Comparison of ENCODE assay signal across 1 cellular context in the genomic region with DNA sequence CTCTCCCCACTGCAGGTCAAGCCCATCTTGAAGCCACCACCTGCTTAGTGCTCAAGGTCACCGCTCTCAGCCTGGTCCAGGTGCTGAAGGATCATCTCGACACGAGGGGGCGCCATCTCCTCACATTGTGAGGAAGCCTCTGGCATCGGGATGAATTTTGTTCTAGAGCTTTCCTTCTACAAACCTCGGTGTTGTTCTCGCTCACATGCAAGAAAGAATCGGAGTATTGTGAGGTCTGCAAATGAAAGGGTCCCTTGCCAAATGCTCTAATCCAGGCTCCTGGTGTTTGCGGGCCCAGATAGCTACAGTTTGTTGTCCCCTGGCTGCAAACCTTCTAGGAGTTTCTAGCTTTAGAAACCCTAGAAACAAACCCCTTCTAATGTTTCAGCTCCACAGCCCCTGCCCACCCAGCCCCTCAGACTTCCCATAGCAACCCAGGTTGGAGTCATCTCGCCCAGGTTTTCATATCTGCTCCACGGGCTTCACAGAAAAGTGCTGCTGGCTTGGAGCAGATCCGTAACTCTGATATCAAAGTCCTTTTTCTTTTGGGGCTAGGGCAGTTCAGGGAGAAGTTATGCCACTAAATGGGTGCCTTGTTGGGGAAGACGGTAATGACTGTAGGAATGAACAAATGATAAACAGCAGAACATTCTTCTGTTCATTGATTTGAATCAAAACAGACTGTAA.
TF ChIP-seq lines count a peak whose summit lies in the region.

No MANE protein-coding gene starts in this region.

TF ChIP-seq in GM12878, 131 proteins besides CTCF, POLR2A, EP300 and RAD21 (continued from another document):
- TF ChIP-seq, protein P1, sequence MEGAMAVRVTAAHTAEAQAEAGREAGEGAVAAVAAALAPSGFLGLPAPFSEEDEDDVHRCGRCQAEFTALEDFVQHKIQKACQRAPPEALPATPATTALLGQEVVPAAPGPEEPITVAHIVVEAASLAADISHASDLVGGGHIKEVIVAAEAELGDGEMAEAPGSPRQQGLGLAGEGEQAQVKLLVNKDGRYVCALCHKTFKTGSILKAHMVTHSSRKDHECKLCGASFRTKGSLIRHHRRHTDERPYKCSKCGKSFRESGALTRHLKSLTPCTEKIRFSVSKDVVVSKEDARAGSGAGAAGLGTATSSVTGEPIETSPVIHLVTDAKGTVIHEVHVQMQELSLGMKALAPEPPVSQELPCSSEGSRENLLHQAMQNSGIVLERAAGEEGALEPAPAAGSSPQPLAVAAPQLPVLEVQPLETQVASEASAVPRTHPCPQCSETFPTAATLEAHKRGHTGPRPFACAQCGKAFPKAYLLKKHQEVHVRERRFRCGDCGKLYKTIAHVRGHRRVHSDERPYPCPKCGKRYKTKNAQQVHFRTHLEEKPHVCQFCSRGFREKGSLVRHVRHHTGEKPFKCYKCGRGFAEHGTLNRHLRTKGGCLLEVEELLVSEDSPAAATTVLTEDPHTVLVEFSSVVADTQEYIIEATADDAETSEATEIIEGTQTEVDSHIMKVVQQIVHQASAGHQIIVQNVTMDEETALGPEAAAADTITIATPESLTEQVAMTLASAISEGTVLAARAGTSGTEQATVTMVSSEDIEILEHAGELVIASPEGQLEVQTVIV (IDR thresholded peaks at IDR 0.05; ENCODE audit: borderline replicate concordance, partially characterized antibody), result no peak
- TF ChIP-seq ZNF217 (IDR thresholded peaks at IDR 0.05) (no peak), MYC (IDR thresholded peaks at IDR 0.05; ENCODE audit: insufficient read depth, insufficient read length, insufficient replicate concordance, low read length, severe bottlenecking) (no peak), POLR2AphosphoS5 (IDR thresholded peaks at IDR 0.05; ENCODE audit: low read length) (no peak), ZSCAN29 (IDR thresholded peaks at IDR 0.05) (peak; percentile 72; the same call in 1 of the 2 replicates), CREB1 (IDR thresholded peaks at IDR 0.05; ENCODE audit: low read depth) (no peak), SMC3 (IDR thresholded peaks at IDR 0.05; ENCODE audit: borderline replicate concordance, low read length) (peak; percentile 100), TCF12 (IDR thresholded peaks at IDR 0.05; ENCODE audit: low read depth, low read length) (0 out of 2 replicates have a peak, but pooled peaks have one; percentile 59), DPF2 (IDR thresholded peaks at IDR 0.05) (no peak), BRCA1 (IDR thresholded peaks at IDR 0.05; ENCODE audit: low read depth, low read length) (no peak), IKZF1 (conservative IDR thresholded peaks at IDR 0.05) (peak; percentile 19; the same call in 1 of the 2 replicates), RFX5 (IDR thresholded peaks at IDR 0.05; ENCODE audit: low read depth, low read length) (no peak; the same call in 1 of the 2 replicates), CHD2 (IDR thresholded peaks at IDR 0.05; ENCODE audit: borderline replicate concordance, low read depth, low read length) (no peak)
- TF ChIP-seq, protein P2, sequence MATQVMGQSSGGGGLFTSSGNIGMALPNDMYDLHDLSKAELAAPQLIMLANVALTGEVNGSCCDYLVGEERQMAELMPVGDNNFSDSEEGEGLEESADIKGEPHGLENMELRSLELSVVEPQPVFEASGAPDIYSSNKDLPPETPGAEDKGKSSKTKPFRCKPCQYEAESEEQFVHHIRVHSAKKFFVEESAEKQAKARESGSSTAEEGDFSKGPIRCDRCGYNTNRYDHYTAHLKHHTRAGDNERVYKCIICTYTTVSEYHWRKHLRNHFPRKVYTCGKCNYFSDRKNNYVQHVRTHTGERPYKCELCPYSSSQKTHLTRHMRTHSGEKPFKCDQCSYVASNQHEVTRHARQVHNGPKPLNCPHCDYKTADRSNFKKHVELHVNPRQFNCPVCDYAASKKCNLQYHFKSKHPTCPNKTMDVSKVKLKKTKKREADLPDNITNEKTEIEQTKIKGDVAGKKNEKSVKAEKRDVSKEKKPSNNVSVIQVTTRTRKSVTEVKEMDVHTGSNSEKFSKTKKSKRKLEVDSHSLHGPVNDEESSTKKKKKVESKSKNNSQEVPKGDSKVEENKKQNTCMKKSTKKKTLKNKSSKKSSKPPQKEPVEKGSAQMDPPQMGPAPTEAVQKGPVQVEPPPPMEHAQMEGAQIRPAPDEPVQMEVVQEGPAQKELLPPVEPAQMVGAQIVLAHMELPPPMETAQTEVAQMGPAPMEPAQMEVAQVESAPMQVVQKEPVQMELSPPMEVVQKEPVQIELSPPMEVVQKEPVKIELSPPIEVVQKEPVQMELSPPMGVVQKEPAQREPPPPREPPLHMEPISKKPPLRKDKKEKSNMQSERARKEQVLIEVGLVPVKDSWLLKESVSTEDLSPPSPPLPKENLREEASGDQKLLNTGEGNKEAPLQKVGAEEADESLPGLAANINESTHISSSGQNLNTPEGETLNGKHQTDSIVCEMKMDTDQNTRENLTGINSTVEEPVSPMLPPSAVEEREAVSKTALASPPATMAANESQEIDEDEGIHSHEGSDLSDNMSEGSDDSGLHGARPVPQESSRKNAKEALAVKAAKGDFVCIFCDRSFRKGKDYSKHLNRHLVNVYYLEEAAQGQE (IDR thresholded peaks at IDR 0.05; ENCODE audit: low read depth, low read length), result no peak
- TF ChIP-seq, protein P3, sequence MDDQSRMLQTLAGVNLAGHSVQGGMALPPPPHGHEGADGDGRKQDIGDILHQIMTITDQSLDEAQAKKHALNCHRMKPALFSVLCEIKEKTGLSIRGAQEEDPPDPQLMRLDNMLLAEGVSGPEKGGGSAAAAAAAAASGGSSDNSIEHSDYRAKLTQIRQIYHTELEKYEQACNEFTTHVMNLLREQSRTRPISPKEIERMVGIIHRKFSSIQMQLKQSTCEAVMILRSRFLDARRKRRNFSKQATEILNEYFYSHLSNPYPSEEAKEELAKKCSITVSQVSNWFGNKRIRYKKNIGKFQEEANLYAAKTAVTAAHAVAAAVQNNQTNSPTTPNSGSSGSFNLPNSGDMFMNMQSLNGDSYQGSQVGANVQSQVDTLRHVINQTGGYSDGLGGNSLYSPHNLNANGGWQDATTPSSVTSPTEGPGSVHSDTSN (IDR thresholded peaks at IDR 0.05; ENCODE audit: insufficient replicate concordance, low read depth, low read length), result no peak
- TF ChIP-seq, protein P4, sequence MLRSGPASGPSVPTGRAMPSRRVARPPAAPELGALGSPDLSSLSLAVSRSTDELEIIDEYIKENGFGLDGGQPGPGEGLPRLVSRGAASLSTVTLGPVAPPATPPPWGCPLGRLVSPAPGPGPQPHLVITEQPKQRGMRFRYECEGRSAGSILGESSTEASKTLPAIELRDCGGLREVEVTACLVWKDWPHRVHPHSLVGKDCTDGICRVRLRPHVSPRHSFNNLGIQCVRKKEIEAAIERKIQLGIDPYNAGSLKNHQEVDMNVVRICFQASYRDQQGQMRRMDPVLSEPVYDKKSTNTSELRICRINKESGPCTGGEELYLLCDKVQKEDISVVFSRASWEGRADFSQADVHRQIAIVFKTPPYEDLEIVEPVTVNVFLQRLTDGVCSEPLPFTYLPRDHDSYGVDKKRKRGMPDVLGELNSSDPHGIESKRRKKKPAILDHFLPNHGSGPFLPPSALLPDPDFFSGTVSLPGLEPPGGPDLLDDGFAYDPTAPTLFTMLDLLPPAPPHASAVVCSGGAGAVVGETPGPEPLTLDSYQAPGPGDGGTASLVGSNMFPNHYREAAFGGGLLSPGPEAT (IDR thresholded peaks at IDR 0.05; ENCODE audit: low read depth), result no peak
TF ChIP-seq in GM12878: peak in this region for 18.
